Comparison of ENCODE assay signal across 7 cellular contexts in the genomic region with DNA sequence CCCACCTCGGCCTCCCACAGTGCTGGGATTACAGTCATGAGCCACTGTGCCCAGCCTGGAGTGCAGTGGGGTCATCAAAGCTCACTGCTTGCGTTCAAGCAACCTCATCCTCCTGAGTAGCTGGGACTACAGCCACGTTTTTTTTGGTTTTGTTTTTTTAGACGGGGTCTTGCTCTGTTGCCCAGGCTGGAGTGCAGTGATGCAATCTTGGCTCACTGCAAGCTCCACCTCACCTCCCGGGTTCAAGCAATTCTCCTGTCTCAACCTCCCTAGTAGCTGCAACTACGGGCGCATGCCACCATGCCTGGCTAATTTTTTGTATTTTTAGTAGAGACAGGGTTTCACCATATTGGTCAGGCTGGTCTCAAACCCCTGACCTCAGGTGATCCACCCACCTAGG. TPM values are rescaled to one million over a fixed set of nuclear protein-coding genes. Genes with fewer than 3 reads are reported as not detected.
DNase-seq lines count a peak whose midpoint lies in the region; ATAC-seq and TF ChIP-seq lines count a peak whose summit lies in the region.
"Not testable (repeated sequence)": the region's sequence is repeated elsewhere in the genome, so short reads cannot be mapped to it uniquely, and the experiment has no call there.
"Had no signal": no experiment of that assay in that cellular context is flagged by ENCODE, and none has a peak within 500 bp of the region (broad histone marks: within the 10 kb centered on the region; RNA-seq: fewer than 3 reads in every experiment).

No MANE protein-coding gene starts in this region.

- not testable (repeated sequence) for TF ChIP-seq CTCF in PC-9 (conservative IDR thresholded peaks at IDR 0.05); endothelial cell (IDR thresholded peaks at IDR 0.05; ENCODE audit: unreplicated experiment); natural killer cell (IDR thresholded peaks at IDR 0.05)

- not testable (repeated sequence) for H3K9me3 ChIP-seq in PC-9 (ENCODE audit: insufficient read depth, low read depth)

- peaks cover 27% of the 10 kb centered on the region for H3K4me1 Mint-ChIP-seq in activated T-cell treated with anti-CD3 and anti-CD28 coated beads, Interleukin-2, amount 50 U/mL, for 24 hours (ENCODE audit: low read depth)
- not testable (repeated sequence) for H3K4me1 Mint-ChIP-seq in endothelial cell (ENCODE audit: unreplicated experiment)
- H3K4me1 Mint-ChIP-seq in natural killer cell: peaks cover 7 to 14% of the 10 kb centered on the region in 2 donors
- H3K4me1 Mint-ChIP-seq in stimulated activated effector memory CD8-positive, alpha-beta T cell treated with anti-CD3 and anti-CD28 coated beads, Interleukin-12 subunit alpha, Interleukin-12 subunit beta, amount 100 ng/mL, for 72 hours: peaks cover 11% of the 10 kb centered on the region

- H3K9me2 ChIP-seq in PC-9 (ENCODE audit: insufficient read depth): not testable (repeated sequence)

- H2AFZ ChIP-seq in PC-9: not testable (repeated sequence)

- peaks cover 52% of the 10 kb centered on the region for H3K36me3 ChIP-seq in PC-9 (ENCODE audit: low read depth)

- intact Hi-C loops in PC-9 (cut with micrococcal nuclease; ENCODE audit: unreplicated experiment); natural killer cell (cut with micrococcal nuclease): not testable (repeated sequence)

- H3K79me2 ChIP-seq in PC-9 (ENCODE audit: low read depth): not testable (repeated sequence)

- not testable (repeated sequence) for H3K9me3 Mint-ChIP-seq in activated T-cell treated with anti-CD3 and anti-CD28 coated beads, Interleukin-2, amount 50 U/mL, for 24 hours; endothelial cell (ENCODE audit: unreplicated experiment); natural killer cell; stimulated activated effector memory CD8-positive, alpha-beta T cell treated with anti-CD3 and anti-CD28 coated beads, Interleukin-12 subunit alpha, Interleukin-12 subunit beta, amount 100 ng/mL, for 72 hours

- peaks cover 66% of the 10 kb centered on the region for H3F3A ChIP-seq in PC-9 (ENCODE audit: insufficient read depth, low read depth)

- not testable (repeated sequence) for H3K4me3 ChIP-seq in PC-9

- H3K27ac Mint-ChIP-seq in activated T-cell treated with anti-CD3 and anti-CD28 coated beads, Interleukin-2, amount 50 U/mL, for 24 hours: peak overlapping the region; percentile 77
- H3K27ac Mint-ChIP-seq in endothelial cell (ENCODE audit: unreplicated experiment): not testable (repeated sequence)
- peak overlapping the region in 1 of 2 donors; percentile 8 for H3K27ac Mint-ChIP-seq in natural killer cell
- H3K27ac Mint-ChIP-seq in stimulated activated effector memory CD8-positive, alpha-beta T cell treated with anti-CD3 and anti-CD28 coated beads, Interleukin-12 subunit alpha, Interleukin-12 subunit beta, amount 100 ng/mL, for 72 hours: peak overlapping the region; percentile 63

- H3K27ac ChIP-seq in PC-9: not testable (repeated sequence)

- TSS peak; percentile 7 for BruUV-seq in PC-9 (replicated peaks; lab: Mats Ljungman, UMichigan)

- H3K27me3 Mint-ChIP-seq in activated T-cell treated with anti-CD3 and anti-CD28 coated beads, Interleukin-2, amount 50 U/mL, for 24 hours; endothelial cell (ENCODE audit: unreplicated experiment); natural killer cell (ENCODE audit: low read depth in 2 of 2): not testable (repeated sequence)

- peaks cover 24% of the 10 kb centered on the region for H3K4me1 ChIP-seq in PC-9 (replicated peaks; ENCODE audit: insufficient read depth)

- H3K27me3 ChIP-seq in PC-9 (ENCODE audit: insufficient read depth, low read depth): not testable (repeated sequence)

- DNase-seq in PC-9; activated T-cell treated with anti-CD3 and anti-CD28 coated beads, Interleukin-2, amount 50 U/mL, for 24 hours; endothelial cell (ENCODE audit: low spot score); natural killer cell; stimulated activated effector memory CD8-positive, alpha-beta T cell treated with anti-CD3 and anti-CD28 coated beads, Interleukin-12 subunit alpha, Interleukin-12 subunit beta, amount 100 ng/mL, for 72 hours (ENCODE audit: low spot score in 2 of 2): not testable (repeated sequence)

- not testable (repeated sequence) for H3K4me3 Mint-ChIP-seq in activated T-cell treated with anti-CD3 and anti-CD28 coated beads, Interleukin-2, amount 50 U/mL, for 24 hours; stimulated activated effector memory CD8-positive, alpha-beta T cell treated with anti-CD3 and anti-CD28 coated beads, Interleukin-12 subunit alpha, Interleukin-12 subunit beta, amount 100 ng/mL, for 72 hours
- peak overlapping the region; percentile 63 for H3K4me3 Mint-ChIP-seq in endothelial cell (ENCODE audit: unreplicated experiment)
- H3K4me3 Mint-ChIP-seq in natural killer cell: peak overlapping the region; percentile 17

- not testable (repeated sequence) for H3K4me2 ChIP-seq in PC-9

- peaks cover 78% of the 10 kb centered on the region for H3K36me3 Mint-ChIP-seq in activated T-cell treated with anti-CD3 and anti-CD28 coated beads, Interleukin-2, amount 50 U/mL, for 24 hours (ENCODE audit: low read depth)
- H3K36me3 Mint-ChIP-seq in endothelial cell (ENCODE audit: low read depth, unreplicated experiment) (peaks cover 44% of the 10 kb centered on the region), natural killer cell (peaks cover 28% of the 10 kb centered on the region)
- H3K36me3 Mint-ChIP-seq in stimulated activated effector memory CD8-positive, alpha-beta T cell treated with anti-CD3 and anti-CD28 coated beads, Interleukin-12 subunit alpha, Interleukin-12 subunit beta, amount 100 ng/mL, for 72 hours: peaks cover 81% of the 10 kb centered on the region

- CTCF ChIA-PET in PC-9 (lab: Charles Lee): not testable (repeated sequence)

- not testable (repeated sequence) for ATAC-seq in natural killer cell; stimulated activated effector memory CD8-positive, alpha-beta T cell treated with anti-CD3 and anti-CD28 coated beads, Interleukin-12 subunit alpha, Interleukin-12 subunit beta, amount 100 ng/mL, for 72 hours

- peaks cover 26% of the 10 kb centered on the region; the same call in 1 of the 2 replicates for H4K20me1 ChIP-seq in PC-9 (ENCODE audit: insufficient read depth)

- POLR2A ChIA-PET in PC-9 (lab: Charles Lee; ENCODE audit: unreplicated experiment): not testable (repeated sequence)

RNA-seq across cellular contexts. Expression of a gene that starts 3.1 kb away (rescaled TPM):
- total RNA-seq in PC-9 (2021) (9.6 and 11.5 TPM in 2 replicates), endothelial cell (ENCODE audit: unreplicated experiment) (14.2 TPM), natural killer cell (1 to 10 TPM; 2.3 to 5.1 (median 4.0) TPM)

RNA-seq across cellular contexts. Expression of a gene that starts 7.3 kb away (rescaled TPM):
- total RNA-seq in PC-9 (2021) (2.2 and 2.7 TPM in 2 replicates), endothelial cell (ENCODE audit: unreplicated experiment) (289 TPM), natural killer cell (1 to 10 TPM in 2 of 3 donors, under 1 TPM in 1; 0.59 to 3.1 (median 1.0) TPM)
- total RNA-seq: GM23248 had no signal

RNA-seq across cellular contexts. Expression of a gene that starts 24.2 kb away (rescaled TPM):
- total RNA-seq in PC-9 (2021) (6.8 and 9.3 TPM in 2 replicates), endothelial cell (ENCODE audit: unreplicated experiment) (71.4 TPM), natural killer cell (10 to 100 TPM; 24.5 to 36.0 (median 30.3) TPM)

RNA-seq across cellular contexts. Expression of a gene that starts 31.9 kb away (rescaled TPM):
- 437 and 496 TPM in 2 replicates for total RNA-seq in PC-9 (2021)
- 295 TPM for total RNA-seq in endothelial cell (ENCODE audit: unreplicated experiment)
- 100 to 1,000 TPM; 475 to 508 (median 480) TPM for total RNA-seq in natural killer cell

RNA-seq across cellular contexts. Expression of a gene that starts 57.4 kb away (rescaled TPM):
- 6.1 and 6.7 TPM in 2 replicates for total RNA-seq in PC-9 (2021)
- 4.4 TPM for total RNA-seq in endothelial cell (ENCODE audit: unreplicated experiment)
- total RNA-seq in natural killer cell: under 1 TPM; 0.18 to 0.28 (median 0.28) TPM
- total RNA-seq: B cell had no signal

Comparison
In these comparisons a context has a peak if more than half of its experiments do, and no peak if none do; other contexts are left out.
1. RNA of a gene that starts 7.3 kb away (total RNA-seq): 289 TPM in endothelial cell (single experiment); 2.2 to 2.7 TPM in PC-9 and 0.59 to 3.1 TPM in natural killer cell; every median in the first group is over 10 times any median in the second.